In the genomic region with DNA sequence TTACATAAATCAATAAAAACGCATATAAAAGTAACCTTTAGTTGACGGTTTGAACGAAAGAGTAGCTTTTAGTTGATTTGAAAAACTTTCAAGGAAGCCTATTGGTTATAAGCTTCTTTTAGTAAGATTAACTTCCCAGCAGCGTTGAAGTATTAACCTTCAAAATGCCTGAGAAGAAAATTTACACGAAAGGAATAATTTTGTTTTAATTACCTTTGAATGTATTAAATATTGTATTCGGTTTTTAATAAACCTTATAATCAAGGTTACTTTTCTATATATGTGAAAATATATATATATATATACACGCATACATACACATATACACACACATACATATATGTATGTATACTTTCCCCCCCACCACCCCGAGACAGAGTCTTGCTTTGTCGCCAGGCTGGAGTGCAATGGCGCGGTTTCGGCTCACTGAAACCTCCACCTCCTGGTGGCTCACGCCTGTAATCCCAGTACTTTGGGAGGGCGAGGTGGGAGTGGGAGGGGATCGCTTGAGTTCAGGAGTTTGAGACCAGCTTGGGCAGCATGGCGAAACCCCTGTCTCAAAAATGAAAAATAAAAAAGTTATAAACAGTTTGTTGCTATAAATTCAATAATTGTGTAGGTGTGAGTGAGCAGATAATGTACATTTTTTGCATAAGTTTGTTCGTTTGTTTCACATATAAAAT, we compare ENCODE assay signal across 8 cellular contexts. TPM values are rescaled to one million over a fixed set of nuclear protein-coding genes. Genes with fewer than 3 reads are reported as not detected.
DNase-seq lines count a peak whose midpoint lies in the region; ATAC-seq and TF ChIP-seq lines count a peak whose summit lies in the region.

No MANE protein-coding gene starts in this region.

- peak overlapping the region; percentile 86 for H3K4me2 ChIP-seq in MM.1S (ENCODE audit: low read depth, low read length)

- H3K4me3 ChIP-seq in MM.1S (ENCODE audit: low read length) (peak overlapping the region; percentile 83), SJCRH30 (peak overlapping the region; percentile 76), cardiac muscle cell (peak overlapping the region; percentile 63), vagina (peak overlapping the region; percentile 53 to 85)

- peak overlapping the region; percentile 91 for H3K9ac ChIP-seq in MM.1S (ENCODE audit: low read length)

- peak overlapping the region; percentile 80 for H2AFZ ChIP-seq in MM.1S (ENCODE audit: low read length)

- peak overlapping the region; percentile 82 for H3K27ac ChIP-seq in MM.1S (ENCODE audit: low read length)
- H3K27ac ChIP-seq in SJCRH30: peak overlapping the region; percentile 69
- H3K27ac ChIP-seq in cardiac muscle cell: peak overlapping the region; percentile 73
- peak overlapping the region; percentile 89 for H3K27ac ChIP-seq in vagina

- H3K4me1 ChIP-seq in MM.1S (ENCODE audit: low read length): peaks cover 5% of the 10 kb centered on the region
- H3K4me1 ChIP-seq in SJCRH30: no peaks in the 10 kb centered on the region; the same call in 1 of the 2 replicates
- peaks cover 5% of the 10 kb centered on the region for H3K4me1 ChIP-seq in cardiac muscle cell (ENCODE audit: low read depth)
- peaks cover 8% of the 10 kb centered on the region for H3K4me1 ChIP-seq in vagina

- in situ Hi-C loops in Caki2 (cut with HindIII; ENCODE audit: low pct_unique_long_range_greater_than_20kb, low sequenced_read_pairs): no loop called here

- H3F3A ChIP-seq in MM.1S (ENCODE audit: insufficient read depth, low read length): peaks cover 20% of the 10 kb centered on the region

- intact Hi-C loops in posterior vena cava (cut with DNase I): loop anchor here in 1 of 2 donors (10.0 kb wide), 1 partner anchor 57 kb away; a partner anchor contains a TSS
- intact Hi-C loops in vagina (cut with DNase I): no loop called here

- peak; percentile 65 for DNase-seq in Caki2 (ENCODE audit: low read depth)
- peak; percentile 90 for DNase-seq in MM.1S
- peak; percentile 89 to 92 for DNase-seq in SJCRH30
- peak; percentile 75 for DNase-seq in activated naive CD4-positive, alpha-beta T cell treated with Interleukin-2 at 50 U/mL for 16 hours
- peak; percentile 76 to 78 for DNase-seq in cardiac muscle cell (ENCODE audit: low read depth in 1 of 2, low spot score in 1 of 2)
- DNase-seq in posterior vena cava (ENCODE audit: low spot score): peak; percentile 81
- no peak for DNase-seq in vagina (ENCODE audit: extremely low spot score in 2 of 2)

- no peak for TF ChIP-seq POLR2A in vagina (IDR thresholded peaks at IDR 0.05)

- peak; percentile 58 for TF ChIP-seq CTCF in MM.1S (IDR thresholded peaks at IDR 0.05; ENCODE audit: low read length)
- TF ChIP-seq CTCF in cardiac muscle cell (IDR thresholded peaks at IDR 0.05; ENCODE audit: low read depth, low read length): peak; percentile 53
- TF ChIP-seq CTCF in vagina (IDR thresholded peaks at IDR 0.05): no peak

- H3K79me2 ChIP-seq in MM.1S (ENCODE audit: low read length): no peaks in the 10 kb centered on the region; the same call in 1 of the 2 replicates

- no peaks in the 10 kb centered on the region for H3K36me3 ChIP-seq in MM.1S (replicated peaks; ENCODE audit: insufficient read depth, low read length)
- H3K36me3 ChIP-seq in SJCRH30: no peaks in the 10 kb centered on the region
- no peaks in the 10 kb centered on the region for H3K36me3 ChIP-seq in cardiac muscle cell
- H3K36me3 ChIP-seq in vagina: no peaks in the 10 kb centered on the region

- H3K27me3 ChIP-seq in MM.1S (replicated peaks; ENCODE audit: insufficient read depth, low read length) (no peaks in the 10 kb centered on the region), SJCRH30 (no peaks in the 10 kb centered on the region; the same call in 1 of the 2 replicates), cardiac muscle cell (no peaks in the 10 kb centered on the region), vagina (no peaks in the 10 kb centered on the region)

- H3K9me3 ChIP-seq in MM.1S (replicated peaks; ENCODE audit: insufficient read depth, low read length) (no peaks in the 10 kb centered on the region), SJCRH30 (replicated peaks) (no peaks in the 10 kb centered on the region), cardiac muscle cell (ENCODE audit: low read depth) (no peaks in the 10 kb centered on the region), vagina (no peaks in the 10 kb centered on the region)

- peak; percentile 47 for ATAC-seq in GM21825 (IDR thresholded peaks at IDR 0.05; ENCODE audit: unreplicated experiment)

- no peaks in the 10 kb centered on the region for H3K9me2 ChIP-seq in MM.1S (replicated peaks; ENCODE audit: insufficient read depth, low read length)

- no peaks in the 10 kb centered on the region for H4K20me1 ChIP-seq in MM.1S (ENCODE audit: insufficient read depth, low read length)

RNA-seq across cellular contexts. Expression of a gene that starts 57.6 kb away (rescaled TPM):
- 9.4 and 23.7 TPM in 2 replicates for total RNA-seq in Caki2 (2014; rRNA removed; shearing (Covaris generic); ENCODE audit: low replicate concordance)
- 64.8 and 75.7 TPM in 2 replicates for total RNA-seq in SJCRH30 (2014; rRNA removed; shearing (Covaris generic))
- total RNA-seq in cardiac muscle cell (17.6 and 28.4 TPM in 2 replicates), posterior vena cava (1 to 10 TPM; 1.7 to 1.9 TPM), vagina (7.9 TPM)
- polyA plus RNA-seq in cardiac muscle cell: 18.7 and 22.2 TPM in 2 replicates

Comparison
In these comparisons a context has a peak if more than half of its experiments do, and no peak if none do; other contexts are left out.
1. DNase-seq: peak in Caki2 (single experiment), MM.1S (single experiment), SJCRH30 (2 of 2), activated naive CD4-positive, alpha-beta T cell treated with Interleukin-2 at 50 U/mL for 16 hours (single experiment), cardiac muscle cell (2 of 2) and posterior vena cava (single experiment); none in vagina (0 of 2).
2. CTCF ChIP-seq: peak in MM.1S (single experiment) and cardiac muscle cell (single experiment); none in vagina (0 of 3).
3. Peak in every context shown above with its lines, with median percentiles within 50 percentile points of each other: H3K27ac ChIP-seq and H3K4me3 ChIP-seq.